Comparison of ENCODE assay signal across 19 cellular contexts in the genomic region with DNA sequence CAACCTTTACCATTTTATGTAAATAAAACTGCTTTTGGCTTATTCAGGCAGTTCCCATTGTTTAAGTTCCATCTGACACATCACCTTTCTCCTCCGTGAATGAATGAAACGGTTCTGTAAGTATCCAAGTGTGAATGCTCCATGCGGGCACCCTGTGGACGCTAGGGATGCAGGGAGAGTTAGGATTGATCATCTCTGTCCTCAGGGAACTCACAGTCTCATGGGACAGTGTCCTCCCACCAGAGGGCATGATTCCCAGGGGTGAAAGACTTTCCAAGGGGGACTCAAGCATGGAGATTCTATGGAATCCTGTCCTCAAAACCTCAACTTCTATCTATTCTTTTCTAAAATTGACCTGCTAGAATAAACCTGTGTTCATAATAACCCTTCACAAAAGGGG.
DNase-seq lines count a peak whose midpoint lies in the region; FAIRE-seq and TF ChIP-seq lines count a peak whose summit lies in the region.
"Had no signal": no experiment of that assay in that cellular context is flagged by ENCODE, and none has a peak within 500 bp of the region (broad histone marks: within the 10 kb centered on the region; RNA-seq: fewer than 3 reads in every experiment).

No MANE protein-coding gene starts in this region.

- in situ Hi-C loops in ACHN (cut with HindIII; ENCODE audit: low pct_ligation_motif_present, low pct_unique_long_range_greater_than_20kb, low sequenced_read_pairs) = no loop called here

- H3K36me3 Mint-ChIP-seq in astrocyte (ENCODE audit: low read depth, unreplicated experiment) = no peaks in the 10 kb centered on the region

- peak; percentile 40 for TF ChIP-seq CTCF in HFF-Myc (IDR thresholded peaks at IDR 0.05; ENCODE audit: low read depth, low read length, missing control alignments)
- no peak for TF ChIP-seq CTCF in astrocyte (IDR thresholded peaks at IDR 0.05; ENCODE audit: insufficient read depth, low read depth, low read length)
- no peak for TF ChIP-seq CTCF in testis (IDR thresholded peaks at IDR 0.05)

- H3K4me1 ChIP-seq in astrocyte (ENCODE audit: insufficient read depth, low read length) = peaks cover 5% of the 10 kb centered on the region
- H3K4me1 ChIP-seq in testis = no peaks in the 10 kb centered on the region
- H3K4me1 ChIP-seq: Peyer's patch had no signal

- no peaks in the 10 kb centered on the region for H4K20me1 ChIP-seq in astrocyte (ENCODE audit: insufficient read depth, low read length)

- no peak for FAIRE-seq in astrocyte (lab: Jason Lieb, UNC)
- FAIRE-seq: GM12891, islet of Langerhans, K562 had no signal

- no peaks in the 10 kb centered on the region for H3K9me3 Mint-ChIP-seq in astrocyte (ENCODE audit: unreplicated experiment)
- H3K9me3 Mint-ChIP-seq: activated T-helper 17 cell treated with anti-CD3 and anti-CD28 coated beads, Interleukin-2, amount 50 U/mL, for 72 hours had no signal

- H3K27me3 ChIP-seq in astrocyte (ENCODE audit: insufficient read depth, low read length) (no peaks in the 10 kb centered on the region), testis (no peaks in the 10 kb centered on the region)
- H3K27me3 ChIP-seq: ovary, Peyer's patch had no signal

- H3K9ac ChIP-seq in astrocyte (ENCODE audit: low read length) = no peak overlapping the region

- peaks cover 10% of the 10 kb centered on the region for H3K4me1 Mint-ChIP-seq in astrocyte (ENCODE audit: low read depth, unreplicated experiment)
- H3K4me1 Mint-ChIP-seq: activated T-helper 17 cell treated with anti-CD3 and anti-CD28 coated beads, Interleukin-2, amount 50 U/mL, for 72 hours had no signal

- peak overlapping the region; percentile 83 for H3K27ac Mint-ChIP-seq in astrocyte (ENCODE audit: unreplicated experiment)
- H3K27ac Mint-ChIP-seq: activated T-helper 17 cell treated with anti-CD3 and anti-CD28 coated beads, Interleukin-2, amount 50 U/mL, for 72 hours had no signal

- H3K36me3 ChIP-seq in astrocyte (ENCODE audit: insufficient read depth, low read length) (no peaks in the 10 kb centered on the region), testis (ENCODE audit: low read depth, missing control alignments) (no peaks in the 10 kb centered on the region)
- H3K36me3 ChIP-seq: ovary, Peyer's patch had no signal

- H3K4me3 ChIP-seq in HFF-Myc (replicated peaks; ENCODE audit: low read depth, low read length) (no peak overlapping the region), astrocyte (ENCODE audit: insufficient read depth, low read depth, low read length) (no peak overlapping the region), testis (no peak overlapping the region)
- H3K4me3 ChIP-seq: K562, ovary, Peyer's patch had no signal

- intact Hi-C loops in testis (cut with DNase I; ENCODE audit: low total_unique reads) = no loop called here

- peak overlapping the region; percentile 32 for H2AFZ ChIP-seq in astrocyte (ENCODE audit: low read depth, low read length)

- H3K79me2 ChIP-seq in astrocyte (ENCODE audit: insufficient read depth, low read length) = no peaks in the 10 kb centered on the region

- DNase-seq in ACHN (peak; percentile 13), HFF-Myc (ENCODE audit: extremely low read depth, low read depth) (no peak), astrocyte (ENCODE audit: low read depth) (no peak), iPS-NIHi7 (ENCODE audit: extremely low spot score) (peak; percentile 59), cerebellar nuclear complex (lab: John Stamatoyannopoulos, UW) (no peak), testis (no peak)
- DNase-seq in activated CD4-positive, alpha-beta T cell treated with anti-CD3 and anti-CD28 coated beads for 48 hours = no peak
- DNase-seq in activated CD4-positive, alpha-beta T cell treated with anti-CD3 and anti-CD28 coated beads, Interleukin-2, amount 50 U/mL, for 4 hours = no peak
- DNase-seq: activated CD4-positive, alpha-beta T cell treated with anti-CD3 and anti-CD28 coated beads, Interleukin-2, amount 50 U/mL, for 48 hours; amniotic stem cell; DMS79 treated with DMSO at 0.1 percent for 48 hours; foreskin fibroblast; ovary; Peyer's patch; T-helper 2 cell had no signal

- H3K27ac ChIP-seq in astrocyte (ENCODE audit: low read depth, low read length) (no peak overlapping the region), testis (no peak overlapping the region)
- H3K27ac ChIP-seq: ovary, Peyer's patch had no signal

- WGBS in testis, 2 donors = 88 to 91% methylated on average over 4 of the region's 4 CpGs

- peak overlapping the region; percentile 36 for H3K4me2 ChIP-seq in astrocyte (ENCODE audit: low read length)

- no peak overlapping the region for H3K4me3 Mint-ChIP-seq in astrocyte (ENCODE audit: unreplicated experiment)
- H3K4me3 Mint-ChIP-seq: activated T-helper 17 cell treated with anti-CD3 and anti-CD28 coated beads, Interleukin-2, amount 50 U/mL, for 72 hours had no signal

- no peaks in the 10 kb centered on the region for H3K27me3 Mint-ChIP-seq in astrocyte (ENCODE audit: low read depth, unreplicated experiment)

- H3K9me3 ChIP-seq in astrocyte (ENCODE audit: insufficient read depth, low read depth, low read length) (no peaks in the 10 kb centered on the region), testis (no peaks in the 10 kb centered on the region)
- H3K9me3 ChIP-seq: ovary, Peyer's patch had no signal

- no peak for TF ChIP-seq POLR2A in testis (IDR thresholded peaks at IDR 0.05)

Comparison
In these comparisons a context has a peak if more than half of its experiments do, and no peak if none do; other contexts are left out.
1. DNase-seq: peak in ACHN (single experiment) and iPS-NIHi7 (single experiment); none in HFF-Myc (single experiment), astrocyte (single experiment), activated CD4-positive, alpha-beta T cell treated with anti-CD3 and anti-CD28 coated beads for 48 hours (single experiment), cerebellar nuclear complex (0 of 2), testis (single experiment) and activated CD4-positive, alpha-beta T cell treated with anti-CD3 and anti-CD28 coated beads, Interleukin-2, amount 50 U/mL, for 4 hours (0 of 2).